22 cellular contexts compared by ENCODE assay signal in the genomic region with DNA sequence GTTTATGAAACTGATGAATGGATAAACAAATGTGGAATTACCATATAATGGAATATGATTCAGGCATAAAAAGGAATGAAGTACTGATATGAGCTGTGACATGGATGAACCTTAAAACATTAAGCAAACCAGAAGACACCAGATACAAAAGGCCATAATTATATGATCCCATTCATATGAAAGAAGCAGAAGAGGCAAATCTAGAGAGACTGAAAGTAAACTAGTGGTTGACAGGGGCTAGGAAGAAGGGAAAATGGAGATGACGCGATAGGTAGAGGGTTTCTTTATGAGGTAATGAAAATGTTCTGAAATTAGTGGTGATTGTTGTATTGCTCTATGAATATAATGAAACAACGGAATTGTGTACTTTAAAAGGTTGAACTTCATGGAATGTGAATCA.
A peak's percentile ranks its signal among the peaks of the same experiment; 100 is the strongest.
DNase-seq lines count a peak whose midpoint lies in the region; ATAC-seq, FAIRE-seq and TF ChIP-seq lines count a peak whose summit lies in the region.
"Had no signal": no experiment of that assay in that cellular context is flagged by ENCODE, and none has a peak within 500 bp of the region (broad histone marks: within the 10 kb centered on the region; RNA-seq: fewer than 3 reads in every experiment).

No MANE protein-coding gene starts in this region.

- H3K9me3 ChIP-seq in IMR-90 (ENCODE audit: control insufficient read depth, insufficient read depth, low read length) (no peaks in the 10 kb centered on the region), GM12878 (replicated peaks; ENCODE audit: control insufficient read depth, insufficient read depth, low read length) (no peaks in the 10 kb centered on the region), OCI-LY7 (ENCODE audit: low read length) (no peaks in the 10 kb centered on the region)
- H3K9me3 ChIP-seq: A549; BE2C; BLaER1 treated with 17β-estradiol and CSF1 and Interleukin-3, amounts not matched to agents 10 nM and 100 nM; HAP-1 had no signal

- BruUV-seq in IMR-90 (replicated peaks; lab: Mats Ljungman, UMichigan) = no TSS peak
- no TSS peak for BruUV-seq in GM12878 (replicated peaks; lab: Mats Ljungman, UMichigan)
- BruUV-seq in OCI-LY7 (replicated peaks; lab: Mats Ljungman, UMichigan) = no TSS peak

- no peak overlapping the region for H4K5ac ChIP-seq in IMR-90 (ENCODE audit: low read depth, low read length)

- H3K27me3 ChIP-seq in IMR-90 (ENCODE audit: control insufficient read depth, insufficient read depth, low read length) (no peaks in the 10 kb centered on the region), GM12878 (replicated peaks in 1 of 2; ENCODE audit: control insufficient read depth in 2 of 2, insufficient read depth in 2 of 2, low read length in 1 of 2) (no peaks in the 10 kb centered on the region)
- H3K27me3 ChIP-seq: BE2C; BLaER1 treated with 17β-estradiol and CSF1 and Interleukin-3, amounts not matched to agents 10 nM and 100 nM had no signal

- 100% methylated on average over 2 of the region's 3 CpGs; no CpG with 5 or more reads in 1 of the 2 experiments for WGBS in IMR-90 (ENCODE audit: extremely low coverage in 2 of 2, insufficient read length in 1 of 2), 2 experiments
- WGBS in GM12878 (ENCODE audit: insufficient coverage, insufficient replicate concordance, low lambda C conversion rate, missing lambda C conversion rate) = 92% methylated on average over 3 of the region's 3 CpGs

- in situ Hi-C loops in IMR-90 (cut with MboI; ENCODE audit: low sequenced_read_pairs) (no loop called here), GM12878 (cut with MboI) (no loop called here)

- no peak for TF ChIP-seq CTCF in IMR-90 (conservative IDR thresholded peaks at IDR 0.05; ENCODE audit: low read depth, low read length)
- TF ChIP-seq CTCF in GM12878 (IDR thresholded peaks at IDR 0.05 in 2 of 3, conservative IDR thresholded peaks at IDR 0.05 in 1 of 3; ENCODE audit: control insufficient read depth in 2 of 3, extremely low read depth in 1 of 3, insufficient read depth in 1 of 3, low read depth in 3 of 3, low read length in 3 of 3) = no peak
- TF ChIP-seq CTCF in OCI-LY7 (conservative IDR thresholded peaks at IDR 0.05; ENCODE audit: low read length) = no peak

- no peaks in the 10 kb centered on the region for H3K27me3 Mint-ChIP-seq in stimulated activated naive CD8-positive, alpha-beta T cell treated with anti-CD3 and anti-CD28 coated beads, Interleukin-15, Interleukin-2, amounts not matched to agents 100 ng/mL and 50 ng/mL, for 24 hours
- H3K27me3 Mint-ChIP-seq: CD4-positive, alpha-beta T cell had no signal

- no peak overlapping the region for H2BK20ac ChIP-seq in IMR-90 (ENCODE audit: low read depth, low read length)

- RAD21 ChIA-PET in GM12878 (lab: Charles Lee; ENCODE audit: unreplicated experiment) = interaction anchor here (1.4 kb wide), 1 partner anchor 87 kb away, joined by 3 read pairs; no protein-coding TSS in a partner anchor

- no peak overlapping the region for H3K4me2 ChIP-seq in IMR-90 (ENCODE audit: low read depth, low read length)
- no peak overlapping the region for H3K4me2 ChIP-seq in GM12878 (ENCODE audit: control insufficient read depth, insufficient read depth)
- no peak overlapping the region for H3K4me2 ChIP-seq in OCI-LY7 (ENCODE audit: low read length)
- H3K4me2 ChIP-seq: A549; BLaER1 treated with 17β-estradiol and CSF1 and Interleukin-3, amounts not matched to agents 10 nM and 100 nM had no signal

- H3K36me3 Mint-ChIP-seq in stimulated activated naive CD8-positive, alpha-beta T cell treated with anti-CD3 and anti-CD28 coated beads, Interleukin-15, Interleukin-2, amounts not matched to agents 100 ng/mL and 50 ng/mL, for 24 hours (ENCODE audit: low read depth) = peaks cover 16% of the 10 kb centered on the region

- H3K9me1 ChIP-seq in IMR-90 (ENCODE audit: insufficient read depth, low read length) = peaks cover 9% of the 10 kb centered on the region

- POLR2A ChIA-PET in IMR-90 (lab: Charles Lee; ENCODE audit: unreplicated experiment) = no interaction called here
- POLR2A ChIA-PET in GM12878 (lab: Charles Lee) = interaction anchor here (0.6 to 0.7 kb wide), 3 partner anchors 18 to 71 kb away, joined by 4 to 6 read pairs (median 5); no protein-coding TSS in a partner anchor
- POLR2A ChIA-PET in OCI-LY7 (lab: Charles Lee) = no interaction called here

- H3K4me3 Mint-ChIP-seq in stimulated activated naive CD8-positive, alpha-beta T cell treated with anti-CD3 and anti-CD28 coated beads, Interleukin-15, Interleukin-2, amounts not matched to agents 100 ng/mL and 50 ng/mL, for 24 hours = no peak overlapping the region
- H3K4me3 Mint-ChIP-seq: CD14-positive monocyte; CD4-positive, alpha-beta T cell had no signal

- H3K23ac ChIP-seq in IMR-90 (ENCODE audit: low read depth, low read length) = no peak overlapping the region

- FAIRE-seq in GM12878 (lab: Jason Lieb, UNC) = no peak
- FAIRE-seq: A549, H54 had no signal

- H2AFZ ChIP-seq in IMR-90 (replicated peaks; ENCODE audit: low read length, poor library complexity) (no peak overlapping the region), GM12878 (ENCODE audit: control insufficient read depth, low read depth, low read length) (no peak overlapping the region), OCI-LY7 (ENCODE audit: low read length) (no peak overlapping the region)

- TF ChIP-seq POLR2A in IMR-90 (IDR thresholded peaks at IDR 0.05; ENCODE audit: low read depth, low read length) = no peak
- TF ChIP-seq POLR2A in GM12878 (IDR thresholded peaks at IDR 0.05; ENCODE audit: low read depth, low read length) = no peak

- H3K4me1 ChIP-seq in IMR-90 (ENCODE audit: control insufficient read depth, insufficient read depth, low read length) (peaks cover 11% of the 10 kb centered on the region), GM12878 (ENCODE audit: control insufficient read depth, insufficient read depth, low read length) (peaks cover 12% of the 10 kb centered on the region), OCI-LY7 (ENCODE audit: insufficient read depth, low read length, poor library complexity, severe bottlenecking) (peaks cover 9% of the 10 kb centered on the region)

- H3K9ac ChIP-seq in IMR-90 (ENCODE audit: low read depth, low read length) (no peak overlapping the region), GM12878 (ENCODE audit: control insufficient read depth, insufficient read depth, low read length) (no peak overlapping the region)
- H3K9ac ChIP-seq: BLaER1 treated with 17β-estradiol and CSF1 and Interleukin-3, amounts not matched to agents 10 nM and 100 nM had no signal

- dilution Hi-C loops in IMR-90 (cut with HindIII; ENCODE audit: low sequenced_read_pairs, unreplicated experiment) = no loop called here

- H4K91ac ChIP-seq in IMR-90 (ENCODE audit: insufficient read depth, low read depth, low read length) = no peak overlapping the region

- DNase-seq in stimulated activated naive CD8-positive, alpha-beta T cell treated with anti-CD3 and anti-CD28 coated beads, Interleukin-15, Interleukin-2, amounts not matched to agents 100 U/mL and 50 U/mL, for 24 hours = no peak
- no peak for DNase-seq in IMR-90
- DNase-seq in GM12878 (ENCODE audit: low read depth, low spot score) = no peak
- no peak for DNase-seq in NCI-H1694 (lab: John Stamatoyannopoulos, UW)
- DNase-seq in OCI-LY7 (ENCODE audit: low spot score) = no peak
- no peak for DNase-seq in GDM1 (lab: John Stamatoyannopoulos, UW)
- DNase-seq: 8988T; ACHN; AML-193; BE2C; Calu3; CD4-positive, alpha-beta T cell; COR-L47; DMS53; DMS79 treated with DMSO at 0.1 percent for 48 hours; GOT3 had no signal

- H3K4me1 Mint-ChIP-seq in stimulated activated naive CD8-positive, alpha-beta T cell treated with anti-CD3 and anti-CD28 coated beads, Interleukin-15, Interleukin-2, amounts not matched to agents 100 ng/mL and 50 ng/mL, for 24 hours (ENCODE audit: low read depth) = peaks cover 15% of the 10 kb centered on the region

- no peak for TF ChIP-seq EP300 in GM12878 (IDR thresholded peaks at IDR 0.05; ENCODE audit: borderline replicate concordance in 1 of 2, control insufficient read depth in 1 of 2, low read depth in 2 of 2, low read length in 2 of 2)

- no peaks in the 10 kb centered on the region for H3K9me3 Mint-ChIP-seq in stimulated activated naive CD8-positive, alpha-beta T cell treated with anti-CD3 and anti-CD28 coated beads, Interleukin-15, Interleukin-2, amounts not matched to agents 100 ng/mL and 50 ng/mL, for 24 hours
- H3K9me3 Mint-ChIP-seq: CD4-positive, alpha-beta T cell had no signal

- H4K20me1 ChIP-seq in IMR-90 (ENCODE audit: insufficient read depth, low read length) (no peaks in the 10 kb centered on the region), GM12878 (ENCODE audit: control insufficient read depth, insufficient read depth) (no peaks in the 10 kb centered on the region), OCI-LY7 (ENCODE audit: insufficient read depth, low read length) (no peaks in the 10 kb centered on the region)
- H4K20me1 ChIP-seq: BLaER1 treated with 17β-estradiol and CSF1 and Interleukin-3, amounts not matched to agents 10 nM and 100 nM had no signal

- peak overlapping the region; percentile 17 for H3K27ac Mint-ChIP-seq in stimulated activated naive CD8-positive, alpha-beta T cell treated with anti-CD3 and anti-CD28 coated beads, Interleukin-15, Interleukin-2, amounts not matched to agents 100 ng/mL and 50 ng/mL, for 24 hours
- H3K27ac Mint-ChIP-seq: CD14-positive monocyte; CD4-positive, alpha-beta T cell had no signal

- H2BK5ac ChIP-seq in IMR-90 (ENCODE audit: low read depth, low read length, poor library complexity, severe bottlenecking) = peak overlapping the region; percentile 74

- peak overlapping the region; percentile 38; the same call in 1 of the 2 replicates for H3K18ac ChIP-seq in IMR-90 (ENCODE audit: low read depth, low read length)

- H3K79me1 ChIP-seq in IMR-90 (ENCODE audit: low read depth in 1 of 2, low read length in 2 of 2) = peaks cover 18 to 42% of the 10 kb centered on the region in 2 experiments

- H2BK120ac ChIP-seq in IMR-90 (ENCODE audit: low read depth, low read length) = no peak overlapping the region

- no peak overlapping the region for H2AK9ac ChIP-seq in IMR-90 (replicated peaks; ENCODE audit: low read depth, low read length, poor library complexity)

- SMC1A ChIA-PET in GM12878 (lab: Charles Lee; ENCODE audit: uncharacterized antibody, unreplicated experiment) = interaction anchor here (1.5 to 1.6 kb wide), 3 partner anchors 52 to 85 kb away, joined by 3 to 4 read pairs (median 3); no protein-coding TSS in a partner anchor

- no peak overlapping the region for H3K4ac ChIP-seq in IMR-90 (ENCODE audit: low read depth, low read length)

- H3K9me2 ChIP-seq in OCI-LY7 (ENCODE audit: insufficient read depth, low read length) = no peaks in the 10 kb centered on the region

- H3K14ac ChIP-seq in IMR-90 (replicated peaks; ENCODE audit: low read depth, low read length) = no peak overlapping the region

- H3K56ac ChIP-seq in IMR-90 (ENCODE audit: extremely low read depth, insufficient read depth, low read length) = no peak overlapping the region

- H3K79me2 ChIP-seq in GM12878 (ENCODE audit: control insufficient read depth, insufficient read depth, low read length) (no peaks in the 10 kb centered on the region), OCI-LY7 (ENCODE audit: insufficient read depth, low read depth, low read length) (no peaks in the 10 kb centered on the region)

- no peak overlapping the region for H2AK5ac ChIP-seq in IMR-90 (ENCODE audit: low read depth, low read length)

- H4K8ac ChIP-seq in IMR-90 (ENCODE audit: low read depth in 2 of 2, low read length in 2 of 2) = no peak overlapping the region; a peak in 1 of 4 replicates

- TF ChIP-seq RAD21 in IMR-90 (IDR thresholded peaks at IDR 0.05; ENCODE audit: low read length) (no peak), GM12878 (IDR thresholded peaks at IDR 0.05; ENCODE audit: insufficient read depth, low read depth, low read length) (no peak)

- H2BK15ac ChIP-seq in IMR-90 (ENCODE audit: low read depth, low read length) = no peak overlapping the region

- CTCF ChIA-PET in IMR-90 (lab: Yijun Ruan, JAX) = interaction anchor here (0.6 to 2.2 kb wide), 2 partner anchors 21 to 33 kb away, joined by 3 to 11 read pairs; no protein-coding TSS in a partner anchor
- CTCF ChIA-PET in GM12878 (lab: Yijun Ruan, JAX) = interaction anchor here (1.1 to 1.7 kb wide), 4 partner anchors 12 to 101 kb away, joined by 3 to 6 read pairs (median 4); no protein-coding TSS in a partner anchor
- CTCF ChIA-PET in OCI-LY7 (lab: Charles Lee; ENCODE audit: unreplicated experiment) = no interaction called here

- H3K27ac ChIP-seq in IMR-90 (ENCODE audit: insufficient read depth, low read length) (no peak overlapping the region), GM12878 (ENCODE audit: control insufficient read depth, insufficient read depth) (no peak overlapping the region; the same call in 1 of the 2 replicates), OCI-LY7 (ENCODE audit: low read depth, low read length, poor library complexity, severe bottlenecking) (no peak overlapping the region)
- H3K27ac ChIP-seq: A549; BLaER1 treated with 17β-estradiol and CSF1 and Interleukin-3, amounts not matched to agents 10 nM and 100 nM had no signal

- H3K36me3 ChIP-seq in IMR-90 (ENCODE audit: control insufficient read depth, insufficient read depth, low read length) = no peaks in the 10 kb centered on the region
- peaks cover 0 to 8% of the 10 kb centered on the region in 2 experiments; a peak in 1 of 4 replicates for H3K36me3 ChIP-seq in GM12878 (ENCODE audit: control insufficient read depth in 2 of 2, insufficient read depth in 2 of 2, low read length in 1 of 2)
- H3K36me3 ChIP-seq in OCI-LY7 (ENCODE audit: insufficient read depth, low read length) = peaks cover 4% of the 10 kb centered on the region; the same call in 1 of the 2 replicates
- H3K36me3 ChIP-seq: BE2C, HAP-1 had no signal

- no peak overlapping the region for H3K4me3 ChIP-seq in IMR-90 (ENCODE audit: insufficient read depth, low read depth, low read length)
- no peak overlapping the region for H3K4me3 ChIP-seq in GM12878
- no peak overlapping the region for H3K4me3 ChIP-seq in OCI-LY7 (ENCODE audit: low read depth, low read length, poor library complexity, severe bottlenecking)
- H3K4me3 ChIP-seq: A549; BLaER1 treated with 17β-estradiol and CSF1 and Interleukin-3, amounts not matched to agents 10 nM and 100 nM; HAP-1 had no signal

- intact Hi-C loops in IMR-90 (cut with micrococcal nuclease) (no loop called here), GM12878 (cut with micrococcal nuclease; ENCODE audit: unreplicated experiment) (no loop called here), OCI-LY7 (cut with micrococcal nuclease; ENCODE audit: unreplicated experiment) (no loop called here)

- no peak for ATAC-seq in stimulated activated naive CD8-positive, alpha-beta T cell treated with anti-CD3 and anti-CD28 coated beads, Interleukin-15, Interleukin-2, amounts not matched to agents 100 U/mL and 50 U/mL, for 24 hours
- ATAC-seq in IMR-90 (ENCODE audit: low read depth) = peak; percentile 26
- no peak for ATAC-seq in GM12878
- ATAC-seq: A549 had no signal
